1 cellular context compared by ENCODE assay signal in genomic region chr2:44748-45341, GRCh38.
TF ChIP-seq lines count a peak whose summit lies in the region.

No MANE protein-coding gene starts in this region.

TF ChIP-seq in GM23338, 12 proteins besides CTCF, POLR2A, EP300 and RAD21 (continued from another document):
- TF ChIP-seq ZNF462 (CRISPR knock-in tag; IDR thresholded peaks at IDR 0.05) = no peak
- no peak for TF ChIP-seq EZH2 (IDR thresholded peaks at IDR 0.05; ENCODE audit: low read depth, unreplicated experiment)
- TF ChIP-seq REST (IDR thresholded peaks at IDR 0.05; ENCODE audit: unreplicated experiment) = no peak
TF ChIP-seq in GM23338: peak in this region for 0.
